ENCODE assay signal across 18 cellular contexts in genomic region chr3:187709155-187709554, GRCh38. TPM values are rescaled to one million over a fixed set of nuclear protein-coding genes. Genes with fewer than 3 reads are reported as not detected.
DNase-seq lines count a peak whose midpoint lies in the region; ATAC-seq, FAIRE-seq and TF ChIP-seq lines count a peak whose summit lies in the region.
"Had no signal": no experiment of that assay in that cellular context is flagged by ENCODE, and none has a peak within 500 bp of the region (broad histone marks: within the 10 kb centered on the region; RNA-seq: fewer than 3 reads in every experiment).

No MANE protein-coding gene starts in this region.

- no peak overlapping the region for H3K18ac ChIP-seq in H1 (ENCODE audit: extremely low read depth, low read length)

- no peaks in the 10 kb centered on the region for H3K27me3 ChIP-seq in H1 (replicated peaks in 1 of 4; ENCODE audit: control insufficient read depth in 3 of 4, extremely low read depth in 1 of 4, insufficient read depth in 3 of 4, low read length in 3 of 4)
- H3K27me3 ChIP-seq: body of pancreas, suprapubic skin had no signal

- ATAC-seq in HG02610 (IDR thresholded peaks at IDR 0.05; ENCODE audit: unreplicated experiment): no peak
- no peak for ATAC-seq in HG02798 (IDR thresholded peaks at IDR 0.05; ENCODE audit: poor library complexity, unreplicated experiment)
- ATAC-seq: body of pancreas, natural killer cell had no signal

- no peak overlapping the region for H3K27ac Mint-ChIP-seq in type B pancreatic cell
- H3K27ac Mint-ChIP-seq: natural killer cell had no signal

- H3K4me3 Mint-ChIP-seq in type B pancreatic cell: no peak overlapping the region
- H3K4me3 Mint-ChIP-seq: natural killer cell had no signal

- no peak overlapping the region for H4K5ac ChIP-seq in H1 (ENCODE audit: insufficient read length, low read depth, low read length)

- no peak overlapping the region for H2BK20ac ChIP-seq in H1 (ENCODE audit: low read length)

- H3K36me3 ChIP-seq in H1 (ENCODE audit: control insufficient read depth in 2 of 4, insufficient read depth in 4 of 4, low read length in 3 of 4): no peaks in the 10 kb centered on the region
- H3K36me3 ChIP-seq: suprapubic skin had no signal

- H3K9ac ChIP-seq in H1 (replicated peaks in 1 of 4; ENCODE audit: extremely low read depth in 1 of 4, low read depth in 3 of 4, low read length in 3 of 4): no peak overlapping the region

- DNase-seq in NCI-H82 (lab: John Stamatoyannopoulos, UW): peak; percentile 41
- DNase-seq in NCI-H82 treated with DMSO at 0.1 percent for 48 hours (lab: John Stamatoyannopoulos, UW; ENCODE audit: unreplicated experiment): no peak
- peak; percentile 9 for DNase-seq in NCI-H524 treated with DMSO at 0.1 percent for 48 hours (lab: John Stamatoyannopoulos, UW)
- no peak for DNase-seq in H1 (ENCODE audit: low read depth in 1 of 2, low spot score in 2 of 2)
- DNase-seq in type B pancreatic cell (ENCODE audit: extremely low spot score, unreplicated experiment): no peak
- no peak for DNase-seq in NCI-H345 treated with DMSO at 0.1 percent for 48 hours (lab: John Stamatoyannopoulos, UW; ENCODE audit: unreplicated experiment)
- DNase-seq: activated naive CD4-positive, alpha-beta T cell; body of pancreas; mammary epithelial cell; natural killer cell; NCI-H1105; NCI-H2227 treated with DMSO at 0.1 percent for 48 hours; stimulated activated CD4-positive, alpha-beta T cell treated with anti-CD3 and anti-CD28 coated beads, Interleukin-2, amount 100 ng/mL, for 24 hours; SW 1271 had no signal

- POLR2A ChIA-PET in H1 (lab: Charles Lee; ENCODE audit: partially characterized antibody): interaction anchor here (2.0 kb wide), 1 partner anchor 390 kb away, joined by 5 read pairs; no protein-coding TSS in a partner anchor

- WGBS in H1 (ENCODE audit: extremely low coverage in 1 of 2, insufficient coverage in 1 of 2, insufficient read length in 1 of 2, insufficient replicate concordance in 2 of 2, low coverage in 1 of 2, low lambda C conversion rate in 2 of 2, missing lambda C conversion rate in 1 of 2), 2 experiments: 63% methylated on average over 4 of the region's 4 CpGs; no CpG with 5 or more reads in 1 of the 2 experiments

- no peak overlapping the region for H3K4me2 ChIP-seq in H1 (ENCODE audit: insufficient read depth in 1 of 2, low read depth in 2 of 2, low read length in 2 of 2)

- no peak overlapping the region for H2AFZ ChIP-seq in H1 (ENCODE audit: low read length)

- no peaks in the 10 kb centered on the region for H3K79me2 ChIP-seq in H1 (ENCODE audit: control insufficient read depth in 1 of 2, insufficient read depth in 2 of 2, low read length in 2 of 2)

- TF ChIP-seq CTCF in H1 (IDR thresholded peaks at IDR 0.05; ENCODE audit: control extremely low read depth in 1 of 3, insufficient read depth in 1 of 3, low read depth in 1 of 3, low read length in 3 of 3) (peak; percentile 21 to 57 (median 51)), type B pancreatic cell (conservative IDR thresholded peaks at IDR 0.05) (peak; percentile 35)

- H3K4me1 ChIP-seq in H1 (replicated peaks in 1 of 4; ENCODE audit: control insufficient read depth in 3 of 4, insufficient read depth in 4 of 4, low read length in 3 of 4): no peaks in the 10 kb centered on the region
- H3K4me1 ChIP-seq: suprapubic skin had no signal

- no peaks in the 10 kb centered on the region for H3K9me3 Mint-ChIP-seq in type B pancreatic cell
- H3K9me3 Mint-ChIP-seq: natural killer cell had no signal

- peak; percentile 27 to 43 for TF ChIP-seq RAD21 in H1 (IDR thresholded peaks at IDR 0.05 in 1 of 2, conservative IDR thresholded peaks at IDR 0.05 in 1 of 2; ENCODE audit: low read depth in 2 of 2, low read length in 2 of 2)

- no peak overlapping the region for H4K8ac ChIP-seq in H1 (ENCODE audit: extremely low read depth, insufficient read depth, low read length)

- no peaks in the 10 kb centered on the region for H3K79me1 ChIP-seq in H1 (ENCODE audit: low read depth, low read length)

- H3K36me3 Mint-ChIP-seq in type B pancreatic cell: no peaks in the 10 kb centered on the region
- H3K36me3 Mint-ChIP-seq: natural killer cell had no signal

- FAIRE-seq in H1 (lab: Jason Lieb, UNC): no peak

- no peak overlapping the region for H3K14ac ChIP-seq in H1 (ENCODE audit: insufficient read length)

- no peaks in the 10 kb centered on the region for H4K20me1 ChIP-seq in H1 (replicated peaks in 1 of 2; ENCODE audit: control insufficient read depth in 1 of 2, insufficient read depth in 2 of 2, low read length in 2 of 2)

- H3K27me3 Mint-ChIP-seq in type B pancreatic cell: no peaks in the 10 kb centered on the region

- CTCF ChIA-PET in H1 (lab: Charles Lee; ENCODE audit: partially characterized antibody): interaction anchor here (0.6 to 23.0 kb wide), 13 partner anchors 9 to 910 kb away, joined by 3 to 280 read pairs (median 5); no protein-coding TSS in a partner anchor

- H3K4me1 Mint-ChIP-seq in type B pancreatic cell (ENCODE audit: unreplicated experiment): no peaks in the 10 kb centered on the region

- no peak overlapping the region for H3K27ac ChIP-seq in H1 (ENCODE audit: low read depth, low read length)
- H3K27ac ChIP-seq: body of pancreas, suprapubic skin had no signal

- no peak for TF ChIP-seq POLR2A in H1 (IDR thresholded peaks at IDR 0.05; ENCODE audit: control extremely low read depth in 1 of 2, low read depth in 2 of 2, low read length in 2 of 2)

- TF ChIP-seq EP300 in H1 (IDR thresholded peaks at IDR 0.05; ENCODE audit: borderline replicate concordance in 1 of 2, low read depth in 2 of 2, low read length in 2 of 2): no peak

- no peaks in the 10 kb centered on the region; a peak in 1 of 4 replicates for H3K9me3 ChIP-seq in H1 (ENCODE audit: insufficient read depth in 2 of 2, low read depth in 1 of 2, low read length in 1 of 2)
- H3K9me3 ChIP-seq: body of pancreas, suprapubic skin had no signal

- H2BK120ac ChIP-seq in H1 (replicated peaks; ENCODE audit: low read depth, low read length): no peak overlapping the region

- H3K4me3 ChIP-seq in H1 (ENCODE audit: extremely low read depth in 1 of 4, insufficient read depth in 2 of 4, low read depth in 3 of 4, low read length in 4 of 4): no peak overlapping the region
- H3K4me3 ChIP-seq: body of pancreas, suprapubic skin had no signal

- 0 out of 2 replicates have a peak, but pooled peaks cover 2% of the 10 kb centered on the region for H3K23me2 ChIP-seq in H1 (ENCODE audit: low read depth, low read length)

- no peak overlapping the region for H3K23ac ChIP-seq in H1 (ENCODE audit: insufficient read length)

- no peak overlapping the region for H2BK5ac ChIP-seq in H1 (ENCODE audit: low read depth, low read length)

- no peak overlapping the region for H4K91ac ChIP-seq in H1 (replicated peaks; ENCODE audit: insufficient read length, low read length)

- no peak overlapping the region for H3K4ac ChIP-seq in H1 (replicated peaks; ENCODE audit: insufficient read length, low read depth, low read length)

- no peak overlapping the region for H3K56ac ChIP-seq in H1 (replicated peaks; ENCODE audit: insufficient read length, low read depth, low read length)

- H2BK12ac ChIP-seq in H1 (ENCODE audit: low read depth, low read length): no peak overlapping the region

- H2AK5ac ChIP-seq in H1 (ENCODE audit: low read depth, low read length): no peak overlapping the region

- no peak overlapping the region for H2BK15ac ChIP-seq in H1 (ENCODE audit: low read length)

TF ChIP-seq in H1, 55 proteins besides CTCF, POLR2A, EP300 and RAD21 (continues in another document):
- no peak for TF ChIP-seq CBX8 (IDR thresholded peaks at IDR 0.05; ENCODE audit: borderline replicate concordance, low read depth, low read length)
- TF ChIP-seq SIN3A (conservative IDR thresholded peaks at IDR 0.05 in 1 of 2, IDR thresholded peaks at IDR 0.05 in 1 of 2; ENCODE audit: low read depth in 1 of 2, low read length in 2 of 2): no peak
- TF ChIP-seq RFX5 (IDR thresholded peaks at IDR 0.05; ENCODE audit: borderline replicate concordance, low read depth, low read length): no peak
- no peak for TF ChIP-seq BRCA1 (IDR thresholded peaks at IDR 0.05; ENCODE audit: low read depth, low read length)
- no peak for TF ChIP-seq RBBP5 (IDR thresholded peaks at IDR 0.05; ENCODE audit: borderline replicate concordance, low read depth, low read length)

RNA-seq across cellular contexts. Expression of gene RTP2, which starts 6.8 kb away (rescaled TPM):
- not detected in 2 replicates for total RNA-seq in H1 (2021; fragmentation: NEBNext Ultra II Directional; extraction: Animal tissue kit (Norgen Biotek cat#: 25700))
- not detected in 2 replicates for polyA plus RNA-seq in H1 (2011; rRNA removed)
- not detected for polyA plus RNA-seq in H1 (2011; cell fraction: cytosol; rRNA removed)
- polyA plus RNA-seq in H1 (2011; cell fraction: nucleus; rRNA removed): not detected
- not detected in 4 replicates for polyA plus RNA-seq in H1 (2012, experiment 1 of 2)
- polyA plus RNA-seq in H1 (2012, experiment 2 of 2): not detected
- not detected for polyA plus RNA-seq in H1 (2013, experiment 1 of 2)
- not detected for polyA plus RNA-seq in H1 (2013, experiment 2 of 2)
- not detected in 2 replicates for polyA minus RNA-seq in H1 (2011; rRNA and poly(A)+ RNA removed)
- polyA minus RNA-seq in H1 (2011; cell fraction: cytosol; rRNA and poly(A)+ RNA removed): not detected
- not detected for polyA minus RNA-seq in H1 (2011; cell fraction: nucleus; rRNA and poly(A)+ RNA removed)
- total RNA-seq in type B pancreatic cell (ENCODE audit: low replicate concordance): not detected in 2 replicates
- total RNA-seq: A673, body of pancreas, mammary epithelial cell, natural killer cell, suprapubic skin had no signal
- polyA plus RNA-seq: mammary epithelial cell had no signal

RNA-seq across cellular contexts. Expression of gene BCL6, which starts 36.1 kb away (rescaled TPM):
- 8.7 and 10.4 TPM in 2 replicates for total RNA-seq in H1 (2021; fragmentation: NEBNext Ultra II Directional; extraction: Animal tissue kit (Norgen Biotek cat#: 25700))
- 5.7 and 9.4 TPM in 2 replicates for polyA plus RNA-seq in H1 (2011; rRNA removed)
- polyA plus RNA-seq in H1 (2011; cell fraction: cytosol; rRNA removed): 8.0 TPM
- polyA plus RNA-seq in H1 (2011; cell fraction: nucleus; rRNA removed): 29.9 TPM
- 11.7 to 15.2 TPM (median 14.1 TPM) in 4 replicates for polyA plus RNA-seq in H1 (2012, experiment 1 of 2)
- 2.8 TPM for polyA plus RNA-seq in H1 (2012, experiment 2 of 2)
- 4.0 TPM for polyA plus RNA-seq in H1 (2013, experiment 1 of 2)
- 3.6 TPM for polyA plus RNA-seq in H1 (2013, experiment 2 of 2)
- polyA minus RNA-seq in H1 (2011; rRNA and poly(A)+ RNA removed): 5.8 and 12.6 TPM in 2 replicates
- polyA minus RNA-seq in H1 (2011; cell fraction: cytosol; rRNA and poly(A)+ RNA removed): 7.0 TPM
- polyA minus RNA-seq in H1 (2011; cell fraction: nucleus; rRNA and poly(A)+ RNA removed): 10.8 TPM
- 27.3 and 32.4 TPM in 2 replicates for total RNA-seq in type B pancreatic cell (ENCODE audit: low replicate concordance)

RNA-seq across cellular contexts. Expression of gene SST, which starts 39.0 kb away (rescaled TPM):
- total RNA-seq in H1 (2021; fragmentation: NEBNext Ultra II Directional; extraction: Animal tissue kit (Norgen Biotek cat#: 25700)): 1.3 TPM in 1 of 2 replicates, not detected in the other
- polyA plus RNA-seq in H1 (2011; rRNA removed): 0.50 and 0.74 TPM in 2 replicates
- polyA plus RNA-seq in H1 (2011; cell fraction: cytosol; rRNA removed): 0.34 TPM
- not detected for polyA plus RNA-seq in H1 (2011; cell fraction: nucleus; rRNA removed)
- 0.46 to 0.53 TPM in 2 of 4 replicates, not detected in the others for polyA plus RNA-seq in H1 (2012, experiment 1 of 2)
- not detected for polyA plus RNA-seq in H1 (2012, experiment 2 of 2)
- 2.3 TPM for polyA plus RNA-seq in H1 (2013, experiment 1 of 2)
- 2.9 TPM for polyA plus RNA-seq in H1 (2013, experiment 2 of 2)
- polyA minus RNA-seq in H1 (2011; rRNA and poly(A)+ RNA removed): not detected in 2 replicates
- not detected for polyA minus RNA-seq in H1 (2011; cell fraction: cytosol; rRNA and poly(A)+ RNA removed)
- polyA minus RNA-seq in H1 (2011; cell fraction: nucleus; rRNA and poly(A)+ RNA removed): not detected
- 553 and 667 TPM in 2 replicates for total RNA-seq in type B pancreatic cell (ENCODE audit: low replicate concordance)
- total RNA-seq: A673, mammary epithelial cell, natural killer cell had no signal
- polyA plus RNA-seq: mammary epithelial cell had no signal

Comparison
In these comparisons a context has a peak if more than half of its experiments do, and no peak if none do; other contexts are left out.
1. DNase-seq: peak in NCI-H82 (single experiment) and NCI-H524 treated with DMSO at 0.1 percent for 48 hours (single experiment); none in NCI-H82 treated with DMSO at 0.1 percent for 48 hours (single experiment), H1 (0 of 2), type B pancreatic cell (single experiment) and NCI-H345 treated with DMSO at 0.1 percent for 48 hours (single experiment).
2. RNA of gene SST, which starts 39.0 kb away (total RNA-seq): 553 to 667 TPM in type B pancreatic cell; 1.3 TPM in H1; every median in the first group is over 100 times any median in the second.